ENCODE assay signal across 10 cellular contexts in genomic region chr21:43923391-43923790, GRCh38. TPM values are rescaled to one million over a fixed set of nuclear protein-coding genes. Genes with fewer than 3 reads are reported as not detected.
DNase-seq lines count a peak whose midpoint lies in the region; ATAC-seq, FAIRE-seq and TF ChIP-seq lines count a peak whose summit lies in the region.
"Had no signal": no experiment of that assay in that cellular context is flagged by ENCODE, and none has a peak within 500 bp of the region (broad histone marks: within the 10 kb centered on the region; RNA-seq: fewer than 3 reads in every experiment).

No MANE protein-coding gene starts in this region.

- intact Hi-C loops in Caco-2 (cut with micrococcal nuclease; ENCODE audit: unreplicated experiment) (loop anchor here (5.0 kb wide), 1 partner anchor 56 kb away; the partner anchor contains the start of gene AGPAT3), pancreas (cut with DNase I) (no loop called here)

- no peak for FAIRE-seq in pancreas (lab: Jason Lieb, UNC)

- TF ChIP-seq CTCF in Caco-2 (IDR thresholded peaks at IDR 0.05; ENCODE audit: insufficient read depth in 1 of 2, low read depth in 1 of 2, low read length in 1 of 2, severe bottlenecking in 1 of 2, unreplicated experiment in 1 of 2) (no peak), pancreas (IDR thresholded peaks at IDR 0.05) (no peak), Peyer's patch (IDR thresholded peaks at IDR 0.05) (no peak)

- H3K27ac ChIP-seq in pancreas (no peak overlapping the region), Peyer's patch (no peak overlapping the region)

- WGBS in pancreas, 2 donors = 60 to 63% methylated on average over 8 of the region's 8 CpGs

- H3K27me3 Mint-ChIP-seq in Caco-2 (ENCODE audit: insufficient read depth, unreplicated experiment) = no peaks in the 10 kb centered on the region
- H3K27me3 Mint-ChIP-seq in T-cell = no peaks in the 10 kb centered on the region

- H3K9me3 ChIP-seq in Caco-2 = no peaks in the 10 kb centered on the region
- no peaks in the 10 kb centered on the region for H3K9me3 ChIP-seq in pancreas
- no peaks in the 10 kb centered on the region for H3K9me3 ChIP-seq in Peyer's patch

- H3K4me1 ChIP-seq in Caco-2 (peaks cover 60% of the 10 kb centered on the region), pancreas (no peaks in the 10 kb centered on the region), Peyer's patch (peaks cover 0 to 58% (median 4%) of the 10 kb centered on the region in 4 donors)

- H3K27me3 ChIP-seq in Caco-2 (replicated peaks; ENCODE audit: control insufficient read depth, insufficient read depth, low read length) (no peaks in the 10 kb centered on the region), pancreas (no peaks in the 10 kb centered on the region), Peyer's patch (no peaks in the 10 kb centered on the region)

- H3K36me3 ChIP-seq in Caco-2 (ENCODE audit: control insufficient read depth, insufficient read depth, low read length) = no peaks in the 10 kb centered on the region
- peaks cover 0 to 3% (median 0%) of the 10 kb centered on the region in 3 donors for H3K36me3 ChIP-seq in pancreas
- H3K36me3 ChIP-seq in Peyer's patch = peaks cover 0 to 12% (median 0%) of the 10 kb centered on the region in 3 donors

- H3K4me3 ChIP-seq in Caco-2 (ENCODE audit: low read depth, low read length) = no peak overlapping the region
- no peak overlapping the region for H3K4me3 ChIP-seq in pancreas
- no peak overlapping the region for H3K4me3 ChIP-seq in Peyer's patch

- H3K27ac Mint-ChIP-seq in Caco-2 (ENCODE audit: unreplicated experiment) = peak overlapping the region; percentile 77
- peak overlapping the region; percentile 61 to 64 for H3K27ac Mint-ChIP-seq in T-cell

- H3K36me3 Mint-ChIP-seq in Caco-2 (ENCODE audit: insufficient read depth, unreplicated experiment) = peaks cover 12% of the 10 kb centered on the region
- H3K36me3 Mint-ChIP-seq in T-cell = peaks cover 8% of the 10 kb centered on the region

- CTCF ChIA-PET in Caco-2 (lab: Charles Lee) = no interaction called here
- CTCF ChIA-PET in T-cell (lab: Charles Lee) = no interaction called here

- H3K4me3 Mint-ChIP-seq in Caco-2 (ENCODE audit: unreplicated experiment) (peak overlapping the region; percentile 34), T-cell (no peak overlapping the region)

- BruUV-seq in Caco-2 (replicated peaks; lab: Mats Ljungman, UMichigan) = no TSS peak

- ATAC-seq in T-cell (replicated peaks in 1 of 4) (no peak), pancreas (peak in 3 of 4 donors; percentile 18 to 53 (median 26)), GM19324 (IDR thresholded peaks at IDR 0.05; ENCODE audit: low FRiP score, unreplicated experiment) (no peak)
- ATAC-seq: stimulated activated naive CD8-positive, alpha-beta T cell treated with anti-CD3 and anti-CD28 coated beads, Interleukin-15, Interleukin-2, amounts not matched to agents 100 U/mL and 50 U/mL, for 24 hours had no signal

- no peak for TF ChIP-seq POLR2A in Peyer's patch (IDR thresholded peaks at IDR 0.05)

- H3K9me3 Mint-ChIP-seq in Caco-2 (ENCODE audit: unreplicated experiment) = no peaks in the 10 kb centered on the region
- H3K9me3 Mint-ChIP-seq in T-cell = no peaks in the 10 kb centered on the region

- POLR2A ChIA-PET in Caco-2 (lab: Charles Lee) = no interaction called here
- POLR2A ChIA-PET in T-cell (lab: Charles Lee) = no interaction called here

- DNase-seq in Caco-2 (no peak), T-cell (no peak), glomerular visceral epithelial cell (ENCODE audit: extremely low spot score) (peak; percentile 42), pancreas (peak in 1 of 6 donors; percentile 33), Peyer's patch (no peak), GM19238 (ENCODE audit: insufficient read length, low spot score) (no peak), NAMALWA (ENCODE audit: low spot score) (no peak)
- DNase-seq: NCI-H1436; stimulated activated naive CD8-positive, alpha-beta T cell treated with anti-CD3 and anti-CD28 coated beads, Interleukin-15, Interleukin-2, amounts not matched to agents 100 U/mL and 50 U/mL, for 24 hours had no signal

- H3K4me1 Mint-ChIP-seq in Caco-2 (ENCODE audit: low read depth, unreplicated experiment) = peaks cover 28% of the 10 kb centered on the region
- peaks cover 46 to 51% (median 50%) of the 10 kb centered on the region in 3 donors for H3K4me1 Mint-ChIP-seq in T-cell

RNA-seq across cellular contexts. Expression of gene AGPAT3, which starts 58.4 kb away (rescaled TPM):
- total RNA-seq in Caco-2 (2022) (61.8 and 65.5 TPM in 2 replicates), T-cell (10 to 100 TPM; 48.4 to 77.2 (median 65.1) TPM), pancreas (10 to 100 TPM; 29.1 to 49.6 (median 32.6) TPM), Peyer's patch (100 to 1,000 TPM in 3 of 4 donors, 10 to 100 TPM in 1; 63.5 to 225 (median 161) TPM)
- 10 to 100 TPM; 13.6 to 18.4 TPM for polyA plus RNA-seq in pancreas

Comparison
In these comparisons a context has a peak if more than half of its experiments do, and no peak if none do; other contexts are left out.
1. ATAC-seq: peak in pancreas (3 of 4); none in T-cell (0 of 4) and GM19324 (single experiment).